9 cellular contexts compared by ENCODE assay signal in genomic region chr15:67091966-67092677, GRCh38. TPM values are rescaled to one million over a fixed set of nuclear protein-coding genes. Genes with fewer than 3 reads are reported as not detected.
DNase-seq lines count a peak whose midpoint lies in the region; ATAC-seq and TF ChIP-seq lines count a peak whose summit lies in the region.
"Had no signal": no experiment of that assay in that cellular context is flagged by ENCODE, and none has a peak within 500 bp of the region (broad histone marks: within the 10 kb centered on the region; RNA-seq: fewer than 3 reads in every experiment).

No MANE protein-coding gene starts in this region.

- no peak for TF ChIP-seq CTCF in mesothelial cell of epicardium (IDR thresholded peaks at IDR 0.05; ENCODE audit: unreplicated experiment)
- TF ChIP-seq CTCF in upper lobe of right lung (IDR thresholded peaks at IDR 0.05): no peak

- peaks cover 94% of the 10 kb centered on the region for H3K4me1 Mint-ChIP-seq in stimulated activated naive CD8-positive, alpha-beta T cell treated with anti-CD3 and anti-CD28 coated beads, Interleukin-15, Interleukin-2, amounts not matched to agents 100 ng/mL and 50 ng/mL, for 24 hours (ENCODE audit: low read depth)
- H3K4me1 Mint-ChIP-seq in activated naive CD8-positive, alpha-beta T cell treated with anti-CD3 and anti-CD28 coated beads, Interleukin-2, amount 10 ng/mL, durations not matched to agents 7 days and 5 days: peaks cover 72% of the 10 kb centered on the region
- H3K4me1 Mint-ChIP-seq in mesothelial cell of epicardium: peaks cover 62% of the 10 kb centered on the region

- H3K27me3 Mint-ChIP-seq in stimulated activated naive CD8-positive, alpha-beta T cell treated with anti-CD3 and anti-CD28 coated beads, Interleukin-15, Interleukin-2, amounts not matched to agents 100 ng/mL and 50 ng/mL, for 24 hours: no peaks in the 10 kb centered on the region
- H3K27me3 Mint-ChIP-seq in activated naive CD8-positive, alpha-beta T cell treated with anti-CD3 and anti-CD28 coated beads, Interleukin-2, amount 10 ng/mL, durations not matched to agents 7 days and 5 days: peaks cover 4% of the 10 kb centered on the region
- H3K27me3 Mint-ChIP-seq in mesothelial cell of epicardium (ENCODE audit: low read depth): no peaks in the 10 kb centered on the region

- DNase-seq in stimulated activated naive CD8-positive, alpha-beta T cell treated with anti-CD3 and anti-CD28 coated beads, Interleukin-15, Interleukin-2, amounts not matched to agents 100 U/mL and 50 U/mL, for 24 hours: no peak
- no peak for DNase-seq in activated naive CD8-positive, alpha-beta T cell treated with anti-CD3 and anti-CD28 coated beads, Interleukin-2, amount 10 ng/mL, durations not matched to agents 7 days and 5 days
- DNase-seq in mesothelial cell of epicardium (ENCODE audit: low spot score in 2 of 2, unreplicated experiment in 2 of 2) (no peak), COLO668 (lab: John Stamatoyannopoulos, UW; ENCODE audit: unreplicated experiment) (no peak), NCI-H82 (lab: John Stamatoyannopoulos, UW) (no peak), upper lobe of right lung (no peak)
- DNase-seq: activated CD8-positive, alpha-beta memory T cell treated with anti-CD3 and anti-CD28 coated beads, Interleukin-2, amount 50 U/mL, for 48 hours had no signal

- H3K4me3 ChIP-seq in upper lobe of right lung: no peak overlapping the region

- H3K27ac ChIP-seq in upper lobe of right lung: no peak overlapping the region

- no peaks in the 10 kb centered on the region for H3K36me3 ChIP-seq in upper lobe of right lung

- H3K9me3 ChIP-seq in upper lobe of right lung: no peaks in the 10 kb centered on the region

- peak overlapping the region; percentile 63 for H3K27ac Mint-ChIP-seq in stimulated activated naive CD8-positive, alpha-beta T cell treated with anti-CD3 and anti-CD28 coated beads, Interleukin-15, Interleukin-2, amounts not matched to agents 100 ng/mL and 50 ng/mL, for 24 hours
- peak overlapping the region; percentile 16 for H3K27ac Mint-ChIP-seq in activated naive CD8-positive, alpha-beta T cell treated with anti-CD3 and anti-CD28 coated beads, Interleukin-2, amount 10 ng/mL, durations not matched to agents 7 days and 5 days
- peak overlapping the region; percentile 59 for H3K27ac Mint-ChIP-seq in mesothelial cell of epicardium

- ATAC-seq in stimulated activated naive CD8-positive, alpha-beta T cell treated with anti-CD3 and anti-CD28 coated beads, Interleukin-15, Interleukin-2, amounts not matched to agents 100 U/mL and 50 U/mL, for 24 hours: no peak
- no peak for ATAC-seq in activated naive CD8-positive, alpha-beta T cell treated with anti-CD3 and anti-CD28 coated beads, Interleukin-2, amount 10 ng/mL, durations not matched to agents 7 days and 5 days (ENCODE audit: low read depth)
- no peak for ATAC-seq in GM21786 (IDR thresholded peaks at IDR 0.05; ENCODE audit: unreplicated experiment)
- ATAC-seq in upper lobe of right lung: no peak

- H3K27me3 ChIP-seq in upper lobe of right lung: no peaks in the 10 kb centered on the region

- H3K4me1 ChIP-seq in upper lobe of right lung: peaks cover 55% of the 10 kb centered on the region

- no peaks in the 10 kb centered on the region for H3K9me3 Mint-ChIP-seq in stimulated activated naive CD8-positive, alpha-beta T cell treated with anti-CD3 and anti-CD28 coated beads, Interleukin-15, Interleukin-2, amounts not matched to agents 100 ng/mL and 50 ng/mL, for 24 hours
- H3K9me3 Mint-ChIP-seq in activated naive CD8-positive, alpha-beta T cell treated with anti-CD3 and anti-CD28 coated beads, Interleukin-2, amount 10 ng/mL, durations not matched to agents 7 days and 5 days: no peaks in the 10 kb centered on the region
- no peaks in the 10 kb centered on the region for H3K9me3 Mint-ChIP-seq in mesothelial cell of epicardium

- peaks cover 17% of the 10 kb centered on the region for H3K36me3 Mint-ChIP-seq in stimulated activated naive CD8-positive, alpha-beta T cell treated with anti-CD3 and anti-CD28 coated beads, Interleukin-15, Interleukin-2, amounts not matched to agents 100 ng/mL and 50 ng/mL, for 24 hours (ENCODE audit: low read depth)
- H3K36me3 Mint-ChIP-seq in activated naive CD8-positive, alpha-beta T cell treated with anti-CD3 and anti-CD28 coated beads, Interleukin-2, amount 10 ng/mL, durations not matched to agents 7 days and 5 days: peaks cover 22% of the 10 kb centered on the region
- peaks cover 2% of the 10 kb centered on the region for H3K36me3 Mint-ChIP-seq in mesothelial cell of epicardium

- POLR2A ChIA-PET in activated naive CD8-positive, alpha-beta T cell treated with anti-CD3 and anti-CD28 coated beads, Interleukin-2, amount 10 ng/mL, durations not matched to agents 7 days and 5 days (lab: Charles Lee): interaction anchor here (1.0 to 2.8 kb wide), 3 partner anchors 10 to 42 kb away, joined by 3 to 13 read pairs (median 5); partner anchors contain the start of gene SMAD3

- H3K4me3 Mint-ChIP-seq in stimulated activated naive CD8-positive, alpha-beta T cell treated with anti-CD3 and anti-CD28 coated beads, Interleukin-15, Interleukin-2, amounts not matched to agents 100 ng/mL and 50 ng/mL, for 24 hours: peak overlapping the region; percentile 50
- H3K4me3 Mint-ChIP-seq in activated naive CD8-positive, alpha-beta T cell treated with anti-CD3 and anti-CD28 coated beads, Interleukin-2, amount 10 ng/mL, durations not matched to agents 7 days and 5 days: no peak overlapping the region
- no peak overlapping the region for H3K4me3 Mint-ChIP-seq in mesothelial cell of epicardium

- intact Hi-C loops in upper lobe of right lung (cut with DNase I): no loop called here

RNA-seq across cellular contexts. Expression of gene SMAD3, which starts 26.7 kb away (rescaled TPM):
- total RNA-seq in activated naive CD8-positive, alpha-beta T cell treated with anti-CD3 and anti-CD28 coated beads, Interleukin-2, amount 10 ng/mL, durations not matched to agents 7 days and 5 days: 10 to 100 TPM; 74.1 to 75.9 TPM
- total RNA-seq in mesothelial cell of epicardium (89.9 to 96.2 TPM (median 90.7 TPM) in 3 replicates), upper lobe of right lung (31.6 TPM)
